In the genomic region with DNA sequence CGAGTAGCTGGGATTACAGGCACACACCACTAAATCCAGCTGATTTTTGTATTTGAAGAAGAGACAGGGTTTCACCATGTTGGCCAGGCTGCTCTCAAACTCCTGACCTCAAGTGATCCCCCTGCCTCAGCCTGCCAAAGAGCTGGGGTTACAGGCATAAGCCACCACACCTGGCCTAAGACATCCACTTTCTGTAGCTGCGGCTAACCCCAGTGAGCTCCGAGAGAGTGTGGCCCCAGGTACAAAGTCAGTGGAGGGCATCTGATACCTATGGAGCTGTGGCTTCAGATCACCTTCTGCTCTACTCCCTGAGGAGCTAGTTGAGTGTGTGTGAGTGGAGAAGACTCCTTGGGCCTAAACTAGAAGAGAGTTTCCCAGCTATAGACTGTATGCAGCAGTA, we compare ENCODE assay signal across 11 cellular contexts.
"Had no signal": no experiment of that assay in that cellular context is flagged by ENCODE, and none has a peak within 500 bp of the region (broad histone marks: within the 10 kb centered on the region; RNA-seq: fewer than 3 reads in every experiment).

No MANE protein-coding gene starts in this region.

- H3K9me3 ChIP-seq: HAP-1 had no signal

- H3K27ac Mint-ChIP-seq: GM23338, H9, HFFc6 had no signal

- H3K27ac ChIP-seq: GM23248 had no signal

- H3K4me3 ChIP-seq: GM23248, GM23338, HAP-1 had no signal

- H3K4me3 Mint-ChIP-seq: GM23338, H9, HFFc6 had no signal

- H3K9ac ChIP-seq: GM23248 had no signal

- FAIRE-seq: H1, H54 had no signal

- H3K4me2 ChIP-seq: GM23338 had no signal

- DNase-seq: GM23248, GOT3, H7, H9, HCEC 1CT, HFFc6 had no signal

- H3K36me3 ChIP-seq: HAP-1 had no signal

- H2AFZ ChIP-seq: GM23248, GM23338 had no signal

- ATAC-seq: GM23338, HCT116 had no signal
